Comparison of ENCODE assay signal across 8 cellular contexts in the genomic region with DNA sequence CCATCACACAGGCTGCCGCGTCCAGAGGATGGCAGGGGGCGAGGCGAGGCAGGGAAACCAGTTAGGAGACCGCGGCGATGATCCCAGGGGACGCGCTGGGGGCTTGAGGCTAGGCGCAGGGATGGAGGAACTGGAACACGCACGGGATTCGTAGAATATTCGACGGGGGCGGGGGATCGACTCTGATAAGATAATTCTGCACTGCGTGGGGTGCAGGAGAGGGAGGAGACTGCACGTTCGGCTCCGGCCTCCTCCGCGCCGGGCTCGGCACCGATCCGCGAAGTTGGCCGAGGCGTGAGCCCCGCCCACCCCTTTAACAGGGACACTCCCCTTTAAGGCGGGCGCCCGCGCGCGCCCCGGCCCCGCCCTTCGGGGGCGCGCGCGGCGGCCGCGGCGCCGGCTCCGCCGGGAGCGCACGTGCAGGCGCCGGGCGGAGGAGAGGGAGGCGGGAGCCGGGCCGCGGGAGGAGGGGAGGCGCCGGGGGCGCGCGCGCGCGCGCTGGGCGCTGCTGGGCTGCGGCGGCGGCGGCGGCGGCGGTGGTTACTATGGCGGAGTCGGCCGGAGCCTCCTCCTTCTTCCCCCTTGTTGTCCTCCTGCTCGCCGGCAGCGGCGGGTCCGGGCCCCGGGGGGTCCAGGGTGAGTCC. TPM values are rescaled to one million over a fixed set of nuclear protein-coding genes. Genes with fewer than 3 reads are reported as not detected.
DNase-seq lines count a peak whose midpoint lies in the region; ATAC-seq and TF ChIP-seq lines count a peak whose summit lies in the region.

Gene ACVR1B, plus strand, starts transcription at position 501 of the 644 bp plus-strand sequence. Its CDS starts 45 bp downstream, at position 546.

- TF ChIP-seq CTCF in CD4-positive, alpha-beta T cell (IDR thresholded peaks at IDR 0.05) = no peak
- TF ChIP-seq CTCF in OCI-LY7 (conservative IDR thresholded peaks at IDR 0.05; ENCODE audit: low read length) (no peak), mucosa of descending colon (IDR thresholded peaks at IDR 0.05) (no peak)

- H2AFZ ChIP-seq in OCI-LY7 (ENCODE audit: low read length) = peak within 1 kb of the TSS; percentile 98

- H3K27ac Mint-ChIP-seq in CD4-positive, alpha-beta T cell = peak within 1 kb of the TSS; percentile 91
- H3K27ac Mint-ChIP-seq in IgD-negative memory B cell = peak within 1 kb of the TSS; percentile 48 to 89 (median 48)

- CTCF ChIA-PET in CD4-positive, alpha-beta T cell (lab: Charles Lee) = interaction anchor here (0.8 to 2.4 kb wide), 4 partner anchors 20 to 130 kb away, joined by 3 to 11 read pairs (median 5); no protein-coding TSS in a partner anchor
- CTCF ChIA-PET in OCI-LY7 (lab: Charles Lee; ENCODE audit: unreplicated experiment) = no interaction called here

- H3K4me3 ChIP-seq in OCI-LY7 (ENCODE audit: low read depth, low read length, poor library complexity, severe bottlenecking) (peak within 1 kb of the TSS; percentile 98), mucosa of descending colon (peak within 1 kb of the TSS; percentile 96)

- no peaks in the 10 kb centered on the region for H3K9me3 Mint-ChIP-seq in CD4-positive, alpha-beta T cell
- peaks cover 0 to 3% (median 0%) of the 10 kb centered on the region in 3 donors for H3K9me3 Mint-ChIP-seq in IgD-negative memory B cell

- H3K4me1 ChIP-seq in OCI-LY7 (ENCODE audit: insufficient read depth, low read length, poor library complexity, severe bottlenecking) (peaks cover 18% of the 10 kb centered on the region), mucosa of descending colon (ENCODE audit: low read depth) (peaks cover 23% of the 10 kb centered on the region)

- no peaks in the 10 kb centered on the region for H3K27me3 ChIP-seq in CD4-positive, alpha-beta T cell (ENCODE audit: control insufficient read depth, insufficient read depth, low read length)

- no peaks in the 10 kb centered on the region for H3K27me3 Mint-ChIP-seq in CD4-positive, alpha-beta T cell
- peaks cover 12% of the 10 kb centered on the region for H3K27me3 Mint-ChIP-seq in IgD-negative memory B cell

- H3K27ac ChIP-seq in CD4-positive, alpha-beta T cell (ENCODE audit: low read depth, low read length) = no peak within 1 kb of the TSS
- H3K27ac ChIP-seq in OCI-LY7 (ENCODE audit: low read depth, low read length, poor library complexity, severe bottlenecking) = no peak within 1 kb of the TSS
- peak within 1 kb of the TSS; percentile 28 for H3K27ac ChIP-seq in epithelial cell of prostate

- peaks cover 51% of the 10 kb centered on the region for H3K4me1 Mint-ChIP-seq in CD4-positive, alpha-beta T cell (ENCODE audit: low read depth)
- peaks cover 9 to 13% (median 10%) of the 10 kb centered on the region in 3 donors for H3K4me1 Mint-ChIP-seq in IgD-negative memory B cell

- H3K4me3 Mint-ChIP-seq in CD4-positive, alpha-beta T cell = peak within 1 kb of the TSS; percentile 97
- H3K4me3 Mint-ChIP-seq in IgD-negative memory B cell = peak within 1 kb of the TSS; percentile 90 to 95 (median 94)

- 0 out of 2 replicates have a peak, but pooled peaks cover 4% of the 10 kb centered on the region for H4K20me1 ChIP-seq in OCI-LY7 (ENCODE audit: insufficient read depth, low read length)

- no peaks in the 10 kb centered on the region for H3K79me2 ChIP-seq in OCI-LY7 (ENCODE audit: insufficient read depth, low read depth, low read length)

- no peaks in the 10 kb centered on the region for H3K9me2 ChIP-seq in OCI-LY7 (ENCODE audit: insufficient read depth, low read length)

- H3K36me3 ChIP-seq in OCI-LY7 (ENCODE audit: insufficient read depth, low read length) (no peaks in the 10 kb centered on the region), mucosa of descending colon (ENCODE audit: low read depth) (no peaks in the 10 kb centered on the region)

- peaks cover 5% of the 10 kb centered on the region for H3K36me3 Mint-ChIP-seq in CD4-positive, alpha-beta T cell (ENCODE audit: low read depth)
- peaks cover 3% of the 10 kb centered on the region for H3K36me3 Mint-ChIP-seq in IgD-negative memory B cell

- BruUV-seq in OCI-LY7 (replicated peaks; lab: Mats Ljungman, UMichigan) = no TSS peak

- DNase-seq in CD4-positive, alpha-beta T cell = peak; percentile 84 to 91 (median 88)
- DNase-seq in OCI-LY7 (ENCODE audit: low spot score) (peak; percentile 92), activated T-cell treated with anti-CD3 and anti-CD28 coated beads for 4 hours (peak; percentile 87), epithelial cell of prostate (ENCODE audit: low read depth, low spot score) (peak; percentile 44), mucosa of descending colon (peak; percentile 94 to 95 (median 94))
- peak; percentile 83 to 86 for DNase-seq in stimulated activated CD8-positive, alpha-beta memory T cell treated with anti-CD3 and anti-CD28 coated beads, Interleukin-2, amount 100 ng/mL, for 48 hours (ENCODE audit: low read depth in 2 of 2)

- POLR2A ChIA-PET in CD4-positive, alpha-beta T cell (lab: Charles Lee) = interaction anchor here (0.9 to 1.9 kb wide), 7 partner anchors 11 to 130 kb away, joined by 3 to 9 read pairs (median 5); partner anchors contain the start of gene ATG101
- POLR2A ChIA-PET in OCI-LY7 (lab: Charles Lee) = interaction anchor here (0.6 to 1.3 kb wide), 2 partner anchors 10 to 883 kb away, joined by 3 to 4 read pairs; no protein-coding TSS in a partner anchor

- peak; percentile 96 for ATAC-seq in CD4-positive, alpha-beta T cell (ENCODE audit: poor library complexity)
- ATAC-seq in GM21423 (IDR thresholded peaks at IDR 0.05; ENCODE audit: unreplicated experiment) (peak; percentile 82), mucosa of descending colon (peak; percentile 84)

- H3K4me2 ChIP-seq in OCI-LY7 (ENCODE audit: low read length) = peak within 1 kb of the TSS; percentile 95

- intact Hi-C loops in CD4-positive, alpha-beta T cell (cut with DNase I, micrococcal nuclease) = loop anchor here in 1 of 2 experiments (1.0 to 5.0 kb wide), 5 partner anchors 55 to 1669 kb away; partner anchors contain the start of genes LIMA1, SCN8A and TAMALIN
- intact Hi-C loops in OCI-LY7 (cut with micrococcal nuclease; ENCODE audit: unreplicated experiment) = loop anchor here (2.0 kb wide), 1 partner anchor 361 kb away; the partner anchor contains the start of gene SCN8A
- intact Hi-C loops in mucosa of descending colon (cut with DNase I, micrococcal nuclease) = no loop called here

- no peaks in the 10 kb centered on the region for H3K9me3 ChIP-seq in CD4-positive, alpha-beta T cell (ENCODE audit: control insufficient read depth, low read length)
- H3K9me3 ChIP-seq in OCI-LY7 (ENCODE audit: low read length) = no peaks in the 10 kb centered on the region
- no peaks in the 10 kb centered on the region for H3K9me3 ChIP-seq in mucosa of descending colon

RNA-seq across cellular contexts. Expression of gene ACVR1B, which starts in this region (rescaled TPM):
- total RNA-seq in CD4-positive, alpha-beta T cell = 10 to 100 TPM; 14.2 to 14.5 TPM
- polyA plus RNA-seq in IgD-negative memory B cell = 0.90 TPM
- total RNA-seq in OCI-LY7 (2014; rRNA removed; shearing (Covaris generic)) = 3.0 and 4.1 TPM in 2 replicates
- total RNA-seq in OCI-LY7 (2022) (6.1 and 6.8 TPM in 2 replicates), mucosa of descending colon (10 to 100 TPM; 42.4 to 95.7 (median 77.3) TPM)

Comparison
In these comparisons a context has a peak if more than half of its experiments do, and no peak if none do; other contexts are left out.
1. DNase-seq: peak in every context shown above with its lines; median percentile 94 in mucosa of descending colon; 92 in OCI-LY7; 88 in CD4-positive, alpha-beta T cell; 87 in activated T-cell treated with anti-CD3 and anti-CD28 coated beads for 4 hours; 84 in stimulated activated CD8-positive, alpha-beta memory T cell treated with anti-CD3 and anti-CD28 coated beads, Interleukin-2, amount 100 ng/mL, for 48 hours; 44 in epithelial cell of prostate.